In the genomic region with DNA sequence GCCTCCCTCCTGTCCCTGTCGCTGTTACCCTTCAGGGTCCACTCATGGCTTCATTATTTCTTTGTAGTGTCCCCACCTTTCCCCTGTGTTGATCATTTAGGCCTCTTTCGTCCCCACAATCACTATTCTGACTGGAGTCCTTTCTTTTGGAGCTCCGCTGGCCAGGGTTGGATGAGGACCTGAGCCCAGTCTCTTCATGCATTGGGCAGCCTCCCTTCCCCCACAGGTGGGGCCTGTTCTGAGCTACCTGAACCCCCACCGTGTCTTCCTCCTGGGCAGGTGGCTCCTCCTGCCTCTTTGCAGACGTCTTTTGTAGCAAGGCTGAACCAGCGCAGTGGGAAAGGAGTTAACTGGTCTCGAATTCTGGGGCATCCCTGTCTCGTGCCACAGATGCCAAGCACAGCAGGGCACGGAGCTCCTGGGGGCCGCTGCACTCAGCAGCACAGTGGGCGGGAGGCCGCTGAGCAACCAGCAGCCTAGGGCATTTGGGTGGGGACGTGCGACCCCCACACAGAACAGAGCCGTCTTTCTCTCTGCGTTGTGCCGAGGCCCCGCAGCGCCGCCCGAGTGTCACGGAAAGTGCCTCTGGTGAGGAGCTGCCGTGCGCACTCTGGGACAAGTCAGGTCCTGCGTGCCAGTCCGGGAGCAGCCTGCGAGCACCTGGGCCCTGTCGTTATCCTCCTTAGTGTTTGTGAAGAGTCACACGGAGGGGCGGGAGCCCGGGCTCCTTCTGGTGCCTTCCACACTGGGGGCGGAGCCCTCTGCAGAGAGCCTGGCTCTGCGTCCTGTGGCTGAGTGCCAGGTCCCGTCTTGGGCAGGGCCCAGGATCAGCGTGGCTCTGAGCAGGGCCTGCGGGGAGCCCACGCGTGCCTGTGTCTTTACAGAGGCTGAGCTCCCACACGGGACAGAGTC, we compare ENCODE assay signal across 10 cellular contexts.
DNase-seq lines count a peak whose midpoint lies in the region; ATAC-seq and TF ChIP-seq lines count a peak whose summit lies in the region.
"Had no signal": no experiment of that assay in that cellular context is flagged by ENCODE, and none has a peak within 500 bp of the region (broad histone marks: within the 10 kb centered on the region; RNA-seq: fewer than 3 reads in every experiment).

No MANE protein-coding gene starts in this region.

- no peak overlapping the region for H3K27ac Mint-ChIP-seq in CD14-positive monocyte

- ATAC-seq in omental fat pad (ENCODE audit: low FRiP score) (peak; percentile 38), GM21619 (IDR thresholded peaks at IDR 0.05; ENCODE audit: unreplicated experiment) (no peak), HG02840 (IDR thresholded peaks at IDR 0.05; ENCODE audit: low FRiP score, unreplicated experiment) (no peak)

- peaks cover 0 to 5% (median 0%) of the 10 kb centered on the region in 7 donors for H3K9me3 Mint-ChIP-seq in CD14-positive monocyte

- peaks cover 29 to 30% of the 10 kb centered on the region in 2 donors for H3K36me3 Mint-ChIP-seq in CD14-positive monocyte

- intact Hi-C loops in CD14-positive monocyte (cut with micrococcal nuclease) = no loop called here

- peaks cover 17% of the 10 kb centered on the region for H3K4me1 Mint-ChIP-seq in CD14-positive monocyte

- peak; percentile 29 for DNase-seq in CD14-positive monocyte (ENCODE audit: low spot score)
- peak; percentile 45 for DNase-seq in NCI-H345 (lab: John Stamatoyannopoulos, UW)
- peak; percentile 5 for DNase-seq in epithelial cell of esophagus (ENCODE audit: low read depth)
- no peak for DNase-seq in omental fat pad (ENCODE audit: low spot score)
- DNase-seq in NCI-H1105 treated with DMSO at 0.1 percent for 48 hours (lab: John Stamatoyannopoulos, UW) = no peak
- DNase-seq in COLO668 (lab: John Stamatoyannopoulos, UW; ENCODE audit: unreplicated experiment) = no peak
- DNase-seq: NCI-H2107; stimulated activated CD4-positive, alpha-beta T cell treated with anti-CD3 and anti-CD28 coated beads, Interleukin-4, amount 100 ng/mL, for 1 hour had no signal

- peak overlapping the region in 1 of 2 donors; percentile 6 for H3K4me3 Mint-ChIP-seq in CD14-positive monocyte

- peaks cover 11 to 35% (median 18%) of the 10 kb centered on the region in 3 donors for H3K27me3 Mint-ChIP-seq in CD14-positive monocyte (ENCODE audit: low read depth in 3 of 3)

- TF ChIP-seq CTCF in CD14-positive monocyte (IDR thresholded peaks at IDR 0.05) (no peak), epithelial cell of esophagus (IDR thresholded peaks at IDR 0.05; ENCODE audit: insufficient read depth, low read depth, low read length, missing control alignments) (no peak), omental fat pad (IDR thresholded peaks at IDR 0.05) (no peak)

- no peak overlapping the region for H3K4me3 ChIP-seq in epithelial cell of esophagus (ENCODE audit: low read length)

Comparison
In these comparisons a context has a peak if more than half of its experiments do, and no peak if none do; other contexts are left out.
1. DNase-seq: peak in CD14-positive monocyte (single experiment), NCI-H345 (single experiment) and epithelial cell of esophagus (single experiment); none in omental fat pad (single experiment), NCI-H1105 treated with DMSO at 0.1 percent for 48 hours (single experiment) and COLO668 (single experiment).